Comparison of ENCODE assay signal across 1 cellular context in the genomic region with DNA sequence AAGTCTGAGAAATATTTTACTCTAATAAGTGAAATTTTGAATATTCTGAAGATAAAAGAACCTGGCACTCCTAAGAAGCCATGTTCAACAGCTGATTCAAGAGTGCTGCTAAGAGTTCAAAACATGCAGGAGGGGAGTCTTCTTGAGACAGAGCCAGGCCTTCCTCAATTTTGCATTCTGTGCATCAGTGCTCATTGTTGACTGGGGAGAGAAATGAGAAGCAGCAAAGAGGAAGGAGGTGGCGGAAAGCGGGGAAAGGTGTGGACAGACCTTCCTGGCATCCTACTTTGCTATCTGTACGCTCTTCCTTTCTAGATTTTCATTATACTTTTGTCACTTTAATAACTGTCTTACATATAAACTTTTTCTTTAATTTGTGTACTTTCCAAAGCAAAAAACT.
TF ChIP-seq lines count a peak whose summit lies in the region.

No MANE protein-coding gene starts in this region.

TF ChIP-seq in K562, 482 proteins besides CTCF, POLR2A, EP300 and RAD21:
- TF ChIP-seq ZFX (CRISPR knock-in tag; IDR thresholded peaks at IDR 0.05), result no peak
- TF ChIP-seq, protein P1, sequence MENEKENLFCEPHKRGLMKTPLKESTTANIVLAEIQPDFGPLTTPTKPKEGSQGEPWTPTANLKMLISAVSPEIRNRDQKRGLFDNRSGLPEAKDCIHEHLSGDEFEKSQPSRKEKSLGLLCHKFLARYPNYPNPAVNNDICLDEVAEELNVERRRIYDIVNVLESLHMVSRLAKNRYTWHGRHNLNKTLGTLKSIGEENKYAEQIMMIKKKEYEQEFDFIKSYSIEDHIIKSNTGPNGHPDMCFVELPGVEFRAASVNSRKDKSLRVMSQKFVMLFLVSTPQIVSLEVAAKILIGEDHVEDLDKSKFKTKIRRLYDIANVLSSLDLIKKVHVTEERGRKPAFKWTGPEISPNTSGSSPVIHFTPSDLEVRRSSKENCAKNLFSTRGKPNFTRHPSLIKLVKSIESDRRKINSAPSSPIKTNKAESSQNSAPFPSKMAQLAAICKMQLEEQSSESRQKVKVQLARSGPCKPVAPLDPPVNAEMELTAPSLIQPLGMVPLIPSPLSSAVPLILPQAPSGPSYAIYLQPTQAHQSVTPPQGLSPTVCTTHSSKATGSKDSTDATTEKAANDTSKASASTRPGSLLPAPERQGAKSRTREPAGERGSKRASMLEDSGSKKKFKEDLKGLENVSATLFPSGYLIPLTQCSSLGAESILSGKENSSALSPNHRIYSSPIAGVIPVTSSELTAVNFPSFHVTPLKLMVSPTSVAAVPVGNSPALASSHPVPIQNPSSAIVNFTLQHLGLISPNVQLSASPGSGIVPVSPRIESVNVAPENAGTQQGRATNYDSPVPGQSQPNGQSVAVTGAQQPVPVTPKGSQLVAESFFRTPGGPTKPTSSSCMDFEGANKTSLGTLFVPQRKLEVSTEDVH (IDR thresholded peaks at IDR 0.05; ENCODE audit: low read depth, partially characterized antibody), result no peak
- TF ChIP-seq SPI1 (IDR thresholded peaks at IDR 0.05; ENCODE audit: borderline replicate concordance, low read depth, low read length), result peak; percentile 8; the same call in 1 of the 2 replicates
- TF ChIP-seq, protein P2, sequence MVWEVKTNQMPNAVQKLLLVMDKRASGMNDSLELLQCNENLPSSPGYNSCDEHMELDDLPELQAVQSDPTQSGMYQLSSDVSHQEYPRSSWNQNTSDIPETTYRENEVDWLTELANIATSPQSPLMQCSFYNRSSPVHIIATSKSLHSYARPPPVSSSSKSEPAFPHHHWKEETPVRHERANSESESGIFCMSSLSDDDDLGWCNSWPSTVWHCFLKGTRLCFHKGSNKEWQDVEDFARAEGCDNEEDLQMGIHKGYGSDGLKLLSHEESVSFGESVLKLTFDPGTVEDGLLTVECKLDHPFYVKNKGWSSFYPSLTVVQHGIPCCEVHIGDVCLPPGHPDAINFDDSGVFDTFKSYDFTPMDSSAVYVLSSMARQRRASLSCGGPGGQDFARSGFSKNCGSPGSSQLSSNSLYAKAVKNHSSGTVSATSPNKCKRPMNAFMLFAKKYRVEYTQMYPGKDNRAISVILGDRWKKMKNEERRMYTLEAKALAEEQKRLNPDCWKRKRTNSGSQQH (CRISPR knock-in tag; IDR thresholded peaks at IDR 0.05), result no peak
- TF ChIP-seq, protein P3, sequence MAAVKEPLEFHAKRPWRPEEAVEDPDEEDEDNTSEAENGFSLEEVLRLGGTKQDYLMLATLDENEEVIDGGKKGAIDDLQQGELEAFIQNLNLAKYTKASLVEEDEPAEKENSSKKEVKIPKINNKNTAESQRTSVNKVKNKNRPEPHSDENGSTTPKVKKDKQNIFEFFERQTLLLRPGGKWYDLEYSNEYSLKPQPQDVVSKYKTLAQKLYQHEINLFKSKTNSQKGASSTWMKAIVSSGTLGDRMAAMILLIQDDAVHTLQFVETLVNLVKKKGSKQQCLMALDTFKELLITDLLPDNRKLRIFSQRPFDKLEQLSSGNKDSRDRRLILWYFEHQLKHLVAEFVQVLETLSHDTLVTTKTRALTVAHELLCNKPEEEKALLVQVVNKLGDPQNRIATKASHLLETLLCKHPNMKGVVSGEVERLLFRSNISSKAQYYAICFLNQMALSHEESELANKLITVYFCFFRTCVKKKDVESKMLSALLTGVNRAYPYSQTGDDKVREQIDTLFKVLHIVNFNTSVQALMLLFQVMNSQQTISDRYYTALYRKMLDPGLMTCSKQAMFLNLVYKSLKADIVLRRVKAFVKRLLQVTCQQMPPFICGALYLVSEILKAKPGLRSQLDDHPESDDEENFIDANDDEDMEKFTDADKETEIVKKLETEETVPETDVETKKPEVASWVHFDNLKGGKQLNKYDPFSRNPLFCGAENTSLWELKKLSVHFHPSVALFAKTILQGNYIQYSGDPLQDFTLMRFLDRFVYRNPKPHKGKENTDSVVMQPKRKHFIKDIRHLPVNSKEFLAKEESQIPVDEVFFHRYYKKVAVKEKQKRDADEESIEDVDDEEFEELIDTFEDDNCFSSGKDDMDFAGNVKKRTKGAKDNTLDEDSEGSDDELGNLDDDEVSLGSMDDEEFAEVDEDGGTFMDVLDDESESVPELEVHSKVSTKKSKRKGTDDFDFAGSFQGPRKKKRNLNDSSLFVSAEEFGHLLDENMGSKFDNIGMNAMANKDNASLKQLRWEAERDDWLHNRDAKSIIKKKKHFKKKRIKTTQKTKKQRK (IDR thresholded peaks at IDR 0.05; ENCODE audit: borderline replicate concordance, low read depth, low read length), result no peak
